Comparison of ENCODE assay signal across 8 cellular contexts in the genomic region with DNA sequence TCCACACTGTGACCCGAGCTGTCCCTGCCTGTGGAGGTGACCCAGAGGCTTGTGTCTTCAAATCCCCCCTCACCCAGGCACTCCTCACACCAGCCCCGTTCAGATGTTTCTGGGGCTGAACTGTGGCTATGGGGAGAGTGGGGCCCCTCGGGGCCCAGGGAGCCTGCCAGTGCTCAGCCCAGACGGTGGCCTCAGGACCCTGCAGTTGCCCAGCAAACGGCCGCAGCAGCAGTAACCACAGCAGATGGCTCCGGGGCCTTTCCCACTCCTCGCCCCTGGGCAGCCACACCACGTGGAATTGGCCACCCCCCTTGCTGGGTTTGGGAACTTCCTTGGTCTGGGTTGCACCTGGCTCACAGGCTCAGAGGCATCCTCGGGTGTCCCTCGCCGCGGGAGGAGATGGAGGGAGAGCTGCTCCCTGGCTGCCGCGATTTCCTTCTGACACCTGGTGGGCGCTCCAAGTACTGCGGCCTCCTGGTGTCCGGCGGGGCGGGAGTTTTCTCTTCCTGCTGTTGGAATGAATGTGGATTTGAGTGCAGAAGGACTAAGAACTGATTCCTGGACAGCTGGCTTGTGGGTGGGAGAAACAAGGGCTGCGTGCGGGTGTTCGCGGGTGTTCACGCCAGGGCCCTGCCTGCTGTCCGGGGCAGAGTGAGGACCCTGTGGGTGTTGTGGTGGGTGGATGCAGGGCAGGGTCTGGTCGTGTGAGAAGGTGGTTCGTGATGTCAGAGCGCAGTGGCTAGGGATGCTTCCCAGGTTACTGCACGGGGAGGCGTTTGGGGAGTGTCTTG.
DNase-seq lines count a peak whose midpoint lies in the region; ATAC-seq and TF ChIP-seq lines count a peak whose summit lies in the region.

No MANE protein-coding gene starts in this region.

- H3K36me3 ChIP-seq in H7 (replicated peaks; ENCODE audit: control insufficient read depth, insufficient read depth, low read length) = no peaks in the 10 kb centered on the region
- H3K36me3 ChIP-seq in RWPE2 (ENCODE audit: low read depth) = no peaks in the 10 kb centered on the region
- no peaks in the 10 kb centered on the region for H3K36me3 ChIP-seq in iPS DF 6.9 (ENCODE audit: control insufficient read depth, insufficient read depth, low read length)

- H3K27me3 ChIP-seq in H7 (ENCODE audit: control insufficient read depth, insufficient read depth, low read length) = no peaks in the 10 kb centered on the region
- H3K27me3 ChIP-seq in RWPE2 (ENCODE audit: insufficient read depth, poor library complexity, severe bottlenecking) = no peaks in the 10 kb centered on the region
- no peaks in the 10 kb centered on the region for H3K27me3 ChIP-seq in iPS DF 6.9 (ENCODE audit: control insufficient read depth, insufficient read depth, low read length)

- H3K4me3 ChIP-seq in H7 (ENCODE audit: insufficient read depth, low read depth, low read length) (no peak overlapping the region), RWPE2 (ENCODE audit: severe bottlenecking) (no peak overlapping the region), astrocyte of the cerebellum (ENCODE audit: low read depth, low read length) (no peak overlapping the region), iPS DF 6.9 (ENCODE audit: low read length) (no peak overlapping the region)

- TF ChIP-seq CTCF in C4-2B (conservative IDR thresholded peaks at IDR 0.05) (peak; percentile 92), RWPE2 (IDR thresholded peaks at IDR 0.05; ENCODE audit: poor library complexity, severe bottlenecking) (peak; percentile 79), astrocyte of the cerebellum (IDR thresholded peaks at IDR 0.05; ENCODE audit: low read depth, low read length, missing control alignments) (peak; percentile 87)

- H3K27ac ChIP-seq in C4-2B = no peak overlapping the region
- no peak overlapping the region for H3K27ac ChIP-seq in RWPE2 (ENCODE audit: poor library complexity, severe bottlenecking)
- no peak overlapping the region for H3K27ac ChIP-seq in iPS DF 6.9 (ENCODE audit: low read length)

- no peaks in the 10 kb centered on the region for H3K4me1 ChIP-seq in RWPE2 (ENCODE audit: insufficient read depth, poor library complexity, severe bottlenecking)
- H3K4me1 ChIP-seq in iPS DF 6.9 (ENCODE audit: control insufficient read depth, insufficient read depth, low read length) = peaks cover 1% of the 10 kb centered on the region; the same call in 1 of the 2 replicates

- in situ Hi-C loops in astrocyte of the cerebellum (cut with HindIII; ENCODE audit: low sequenced_read_pairs) = no loop called here

- no CpG with 5 or more reads among the region's 31 CpGs for WGBS in iPS DF 6.9 (ENCODE audit: insufficient coverage, insufficient read length)

- no peaks in the 10 kb centered on the region for H3K9me3 ChIP-seq in RWPE2 (ENCODE audit: severe bottlenecking)
- H3K9me3 ChIP-seq in iPS DF 6.9 (ENCODE audit: control insufficient read depth, insufficient read depth, low read length) = no peaks in the 10 kb centered on the region

- ATAC-seq in RWPE2 (ENCODE audit: low read depth) (peak; percentile 36; the same call in 1 of the 3 replicates), GM21367 (IDR thresholded peaks at IDR 0.05; ENCODE audit: unreplicated experiment) (no peak), GM18909 (IDR thresholded peaks at IDR 0.05; ENCODE audit: poor library complexity, unreplicated experiment) (no peak)

- peak; percentile 98 for DNase-seq in H7
- DNase-seq in RWPE2 (ENCODE audit: low spot score) = no peak
- DNase-seq in astrocyte of the cerebellum (ENCODE audit: low read depth) = peak; percentile 22
- peak; percentile 18 for DNase-seq in iPS DF 6.9 (ENCODE audit: low read depth, low spot score)
- peak; percentile 44 for DNase-seq in stimulated activated CD4-positive, alpha-beta T cell treated with anti-CD3 and anti-CD28 coated beads, Interleukin-12 subunit alpha, Interleukin-12 subunit beta, amount 100 ng/mL, for 4 hours
